Comparison of ENCODE assay signal across 11 cellular contexts in genomic region chr13:20114066-20114465, GRCh38. TPM values are rescaled to one million over a fixed set of nuclear protein-coding genes. Genes with fewer than 3 reads are reported as not detected.
DNase-seq lines count a peak whose midpoint lies in the region; ATAC-seq and TF ChIP-seq lines count a peak whose summit lies in the region.
"Had no signal": no experiment of that assay in that cellular context is flagged by ENCODE, and none has a peak within 500 bp of the region (broad histone marks: within the 10 kb centered on the region; RNA-seq: fewer than 3 reads in every experiment).

No MANE protein-coding gene starts in this region.

- no peaks in the 10 kb centered on the region for H3K27me3 ChIP-seq in breast epithelium
- no peaks in the 10 kb centered on the region for H3K27me3 ChIP-seq in upper lobe of right lung
- no peaks in the 10 kb centered on the region for H3K27me3 ChIP-seq in CD4-positive, alpha-beta T cell (ENCODE audit: control insufficient read depth, insufficient read depth, low read length)

- intact Hi-C loops in MCF 10A (cut with micrococcal nuclease) (no loop called here), breast epithelium (cut with DNase I; ENCODE audit: low total_unique reads) (no loop called here), upper lobe of right lung (cut with DNase I) (no loop called here)
- intact Hi-C loops in CD4-positive, alpha-beta T cell (cut with DNase I, micrococcal nuclease) = no loop called here

- CTCF ChIA-PET in MCF 10A (lab: Yijun Ruan, JAX) = no interaction called here
- CTCF ChIA-PET in CD4-positive, alpha-beta T cell (lab: Charles Lee) = interaction anchor here (0.6 kb wide), 1 partner anchor 590 kb away, joined by 3 read pairs; the partner anchor contains the start of gene IL17D

- H3K9me3 ChIP-seq in breast epithelium = no peaks in the 10 kb centered on the region
- H3K9me3 ChIP-seq in upper lobe of right lung = no peaks in the 10 kb centered on the region
- no peaks in the 10 kb centered on the region for H3K9me3 ChIP-seq in CD4-positive, alpha-beta T cell (ENCODE audit: control insufficient read depth, low read length)
- H3K9me3 ChIP-seq: Caco-2 had no signal

- peak overlapping the region; percentile 19 for H3K27ac Mint-ChIP-seq in MCF 10A (ENCODE audit: low read depth, unreplicated experiment)
- no peak overlapping the region for H3K27ac Mint-ChIP-seq in CD4-positive, alpha-beta T cell
- H3K27ac Mint-ChIP-seq: CD14-positive monocyte; CD8-positive, alpha-beta memory T cell had no signal

- no peak for TF ChIP-seq CTCF in MCF 10A (IDR thresholded peaks at IDR 0.05; ENCODE audit: unreplicated experiment)
- no peak for TF ChIP-seq CTCF in breast epithelium (IDR thresholded peaks at IDR 0.05)
- TF ChIP-seq CTCF in upper lobe of right lung (IDR thresholded peaks at IDR 0.05) = no peak
- no peak for TF ChIP-seq CTCF in CD4-positive, alpha-beta T cell (IDR thresholded peaks at IDR 0.05)

- DNase-seq in MCF 10A (ENCODE audit: unreplicated experiment) = no peak
- no peak for DNase-seq in breast epithelium (ENCODE audit: low spot score in 2 of 2)
- peak; percentile 37 for DNase-seq in activated CD8-positive, alpha-beta memory T cell treated with anti-CD3 and anti-CD28 coated beads, Interleukin-2, amount 50 U/mL, for 48 hours
- peak; percentile 28 for DNase-seq in left lobe of liver (ENCODE audit: low spot score)
- DNase-seq in upper lobe of right lung = no peak
- DNase-seq in CD4-positive, alpha-beta T cell = no peak
- no peak for DNase-seq in NCI-H1105 (lab: John Stamatoyannopoulos, UW)
- DNase-seq: Caco-2; CD8-positive, alpha-beta memory T cell had no signal

- no peaks in the 10 kb centered on the region for H3K4me1 Mint-ChIP-seq in MCF 10A (ENCODE audit: insufficient read depth, unreplicated experiment)
- peaks cover 2% of the 10 kb centered on the region for H3K4me1 Mint-ChIP-seq in CD4-positive, alpha-beta T cell (ENCODE audit: low read depth)

- no peak for TF ChIP-seq POLR2A in breast epithelium (IDR thresholded peaks at IDR 0.05)

- H3K4me3 ChIP-seq in breast epithelium (no peak overlapping the region), upper lobe of right lung (no peak overlapping the region)

- no peaks in the 10 kb centered on the region for H3K27me3 Mint-ChIP-seq in MCF 10A (ENCODE audit: insufficient read depth, unreplicated experiment)
- H3K27me3 Mint-ChIP-seq in CD4-positive, alpha-beta T cell = no peaks in the 10 kb centered on the region

- no TSS peak for BruUV-seq in MCF 10A (replicated peaks; lab: Mats Ljungman, UMichigan)

- no peak overlapping the region for H3K4me3 Mint-ChIP-seq in MCF 10A (ENCODE audit: unreplicated experiment)
- no peak overlapping the region for H3K4me3 Mint-ChIP-seq in CD4-positive, alpha-beta T cell
- H3K4me3 Mint-ChIP-seq: CD14-positive monocyte had no signal

- no peaks in the 10 kb centered on the region for H3K9me3 Mint-ChIP-seq in MCF 10A (ENCODE audit: unreplicated experiment)
- no peaks in the 10 kb centered on the region for H3K9me3 Mint-ChIP-seq in CD4-positive, alpha-beta T cell
- H3K9me3 Mint-ChIP-seq: CD8-positive, alpha-beta memory T cell had no signal

- POLR2A ChIA-PET in MCF 10A (lab: Yijun Ruan, JAX) = no interaction called here
- POLR2A ChIA-PET in CD4-positive, alpha-beta T cell (lab: Charles Lee) = no interaction called here

- no peaks in the 10 kb centered on the region for H3K4me1 ChIP-seq in breast epithelium
- peaks cover 5% of the 10 kb centered on the region for H3K4me1 ChIP-seq in upper lobe of right lung
- H3K4me1 ChIP-seq: Caco-2 had no signal

- no peaks in the 10 kb centered on the region for H3K36me3 Mint-ChIP-seq in MCF 10A (ENCODE audit: insufficient read depth, unreplicated experiment)
- H3K36me3 Mint-ChIP-seq in CD4-positive, alpha-beta T cell (ENCODE audit: low read depth) = no peaks in the 10 kb centered on the region
- H3K36me3 Mint-ChIP-seq: CD14-positive monocyte; CD8-positive, alpha-beta memory T cell had no signal

- ATAC-seq in left lobe of liver = no peak
- ATAC-seq in upper lobe of right lung = peak; percentile 43
- ATAC-seq in CD4-positive, alpha-beta T cell (ENCODE audit: poor library complexity) = no peak
- ATAC-seq: HCT116 had no signal

- no peaks in the 10 kb centered on the region for H3K36me3 ChIP-seq in breast epithelium
- H3K36me3 ChIP-seq in upper lobe of right lung = no peaks in the 10 kb centered on the region

- H3K27ac ChIP-seq in breast epithelium (no peak overlapping the region), upper lobe of right lung (no peak overlapping the region)
- no peak overlapping the region for H3K27ac ChIP-seq in CD4-positive, alpha-beta T cell (ENCODE audit: low read depth, low read length)

RNA-seq across cellular contexts. Expression of gene GJA3, which starts 46.8 kb away (rescaled TPM):
- total RNA-seq in MCF 10A (2022) (3.0 and 4.7 TPM in 2 replicates), breast epithelium (under 1 TPM in 1 of 3 donors, not detected in 2; 0.29 TPM), left lobe of liver (0.03 TPM), upper lobe of right lung (not detected)
- total RNA-seq in CD4-positive, alpha-beta T cell = not detected

Comparison
In these comparisons a context has a peak if more than half of its experiments do, and no peak if none do; other contexts are left out.
1. DNase-seq: peak in activated CD8-positive, alpha-beta memory T cell treated with anti-CD3 and anti-CD28 coated beads, Interleukin-2, amount 50 U/mL, for 48 hours (single experiment) and left lobe of liver (single experiment); none in MCF 10A (single experiment), breast epithelium (0 of 2), upper lobe of right lung (single experiment), CD4-positive, alpha-beta T cell (0 of 10) and NCI-H1105 (single experiment).